In the genomic region with DNA sequence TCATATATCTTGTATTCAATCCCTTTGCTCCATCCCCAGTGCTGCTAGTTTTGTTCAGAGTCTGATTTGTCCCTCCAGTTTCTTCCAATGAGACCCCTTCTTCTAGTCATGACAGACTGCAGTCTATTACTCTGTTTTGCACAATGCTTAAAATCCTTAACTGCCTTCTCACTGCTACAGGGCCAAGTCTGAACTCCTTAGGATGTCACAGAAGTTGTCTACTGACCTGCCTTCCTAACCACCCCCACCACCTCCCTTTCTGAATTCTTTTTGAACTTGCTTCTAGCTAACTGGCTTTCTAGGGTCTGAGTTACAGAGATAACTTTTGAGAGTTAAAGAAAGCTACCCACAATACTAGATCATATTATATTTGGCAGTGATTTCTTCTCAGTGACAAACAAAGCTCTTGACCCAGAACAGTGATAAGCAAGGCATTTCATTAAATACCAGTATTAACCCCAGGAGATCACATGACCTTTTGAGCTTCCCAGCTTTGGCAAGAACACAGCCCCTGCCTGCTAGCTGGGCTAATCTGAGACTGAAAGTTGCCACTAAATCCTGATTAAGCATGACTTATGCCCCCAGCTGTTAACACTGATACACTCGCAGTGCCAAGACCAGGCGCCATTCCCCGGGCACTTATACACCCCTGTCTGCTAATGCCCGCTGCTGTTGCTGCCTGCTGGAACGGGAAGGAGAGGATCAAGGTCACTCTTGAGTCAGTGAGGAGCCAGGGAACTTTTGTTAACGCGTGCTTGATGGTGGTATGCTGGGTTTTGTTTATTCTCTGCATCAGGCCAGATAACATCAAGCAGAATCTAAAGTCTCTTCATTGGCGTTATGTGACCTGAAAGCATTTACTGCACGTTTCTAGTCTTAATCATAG, we compare ENCODE assay signal across 10 cellular contexts. TPM values are rescaled to one million over a fixed set of nuclear protein-coding genes. Genes with fewer than 3 reads are reported as not detected.
DNase-seq lines count a peak whose midpoint lies in the region; ATAC-seq and TF ChIP-seq lines count a peak whose summit lies in the region.
"Had no signal": no experiment of that assay in that cellular context is flagged by ENCODE, and none has a peak within 500 bp of the region (broad histone marks: within the 10 kb centered on the region; RNA-seq: fewer than 3 reads in every experiment).

No MANE protein-coding gene starts in this region.

- H3K36me3 ChIP-seq in spleen, result no peaks in the 10 kb centered on the region

- no peak for ATAC-seq in HG02610 (IDR thresholded peaks at IDR 0.05; ENCODE audit: unreplicated experiment)

- TF ChIP-seq CTCF in choroid plexus epithelial cell (conservative IDR thresholded peaks at IDR 0.05; ENCODE audit: low read depth, low read length), result no peak
- no peak for TF ChIP-seq CTCF in spleen (IDR thresholded peaks at IDR 0.05 in 8 of 11, conservative IDR thresholded peaks at IDR 0.05 in 3 of 11)

- peaks cover 0 to 22% (median 2%) of the 10 kb centered on the region in 7 donors for H3K27me3 ChIP-seq in spleen (replicated peaks in 1 of 7)

- DNase-seq in NCI-H1092 (lab: John Stamatoyannopoulos, UW), result peak; percentile 58
- DNase-seq in choroid plexus epithelial cell (ENCODE audit: low read depth), result peak; percentile 54
- DNase-seq in kidney tubule cell (ENCODE audit: low spot score), result peak; percentile 20
- peak; percentile 70 for DNase-seq in spleen
- DNase-seq in NCI-H2107 (lab: John Stamatoyannopoulos, UW), result no peak
- no peak for DNase-seq in stimulated activated CD8-positive, alpha-beta memory T cell treated with anti-CD3 and anti-CD28 coated beads, Interleukin-4, amount 100 ng/mL, for 48 hours
- DNase-seq in LoVo (ENCODE audit: low spot score), result no peak
- DNase-seq: NCI-H187 treated with DMSO at 0.1 percent for 48 hours; stimulated activated CD4-positive, alpha-beta T cell treated with anti-CD3 and anti-CD28 coated beads, Interleukin-12 subunit alpha, Interleukin-12 subunit beta, amount 100 ng/mL, for 4 hours had no signal

- no peak for TF ChIP-seq POLR2A in spleen (IDR thresholded peaks at IDR 0.05)

- WGBS in spleen, 5 donors, result 56 to 67% (median 65%) methylated on average over 9 of the region's 9 CpGs

- no peaks in the 10 kb centered on the region for H3K9me3 ChIP-seq in spleen

- H3K27ac ChIP-seq in spleen, result peak overlapping the region in 3 of 8 donors; percentile 3 to 48 (median 24)

- H3K4me3 ChIP-seq in choroid plexus epithelial cell (ENCODE audit: low read depth, low read length) (peak overlapping the region; percentile 59), spleen (peak overlapping the region in 4 of 8 donors; percentile 16 to 60 (median 28))

- intact Hi-C loops in spleen (cut with DNase I; ENCODE audit: low total_unique reads), result no loop called here

- H3K4me1 ChIP-seq in spleen, result peaks cover 0 to 16% (median 5%) of the 10 kb centered on the region in 6 donors

RNA-seq across cellular contexts. Expression of a gene that starts 36.4 kb away (rescaled TPM):
- 1 to 10 TPM in 6 of 7 donors, under 1 TPM in 1; 0.94 to 5.3 (median 3.4) TPM for total RNA-seq in spleen
- under 1 TPM; 0.35 to 0.49 (median 0.43) TPM for polyA plus RNA-seq in spleen

Comparison
In these comparisons a context has a peak if more than half of its experiments do, and no peak if none do; other contexts are left out.
1. DNase-seq: peak in NCI-H1092 (single experiment), choroid plexus epithelial cell (single experiment), kidney tubule cell (single experiment) and spleen (single experiment); none in NCI-H2107 (single experiment), stimulated activated CD8-positive, alpha-beta memory T cell treated with anti-CD3 and anti-CD28 coated beads, Interleukin-4, amount 100 ng/mL, for 48 hours (single experiment) and LoVo (single experiment).